Comparison of ENCODE assay signal across 24 cellular contexts in genomic region chrX:53018627-53019026, GRCh38. TPM values are rescaled to one million over a fixed set of nuclear protein-coding genes. Genes with fewer than 3 reads are reported as not detected.
DNase-seq lines count a peak whose midpoint lies in the region; ATAC-seq, FAIRE-seq and TF ChIP-seq lines count a peak whose summit lies in the region.
"Had no signal": no experiment of that assay in that cellular context is flagged by ENCODE, and none has a peak within 500 bp of the region (broad histone marks: within the 10 kb centered on the region; RNA-seq: fewer than 3 reads in every experiment).

No MANE protein-coding gene starts in this region.

- no peak overlapping the region for H2BK5ac ChIP-seq in H9 (ENCODE audit: insufficient read length, low read length)

- H3K79me2 ChIP-seq in H9 (ENCODE audit: insufficient read depth, low read length): no peaks in the 10 kb centered on the region
- H3K79me2 ChIP-seq in PC-3 (ENCODE audit: low read length): no peaks in the 10 kb centered on the region

- no TSS peak for BruUV-seq in PC-3 (replicated peaks; lab: Mats Ljungman, UMichigan)

- H3K23me2 ChIP-seq in H9 (ENCODE audit: insufficient read length, low read depth, low read length, poor library complexity, severe bottlenecking): no peaks in the 10 kb centered on the region

- intact Hi-C loops in PC-3 (cut with micrococcal nuclease): no loop called here
- intact Hi-C loops in pancreas (cut with DNase I): no loop called here

- H3K27ac ChIP-seq in H9 (ENCODE audit: insufficient read length, low read depth, low read length): no peak overlapping the region
- H3K27ac ChIP-seq in PC-3 (ENCODE audit: low read length): no peak overlapping the region
- H3K27ac ChIP-seq in pancreas: no peak overlapping the region
- H3K27ac ChIP-seq: BLaER1, esophagus muscularis mucosa, left ventricle myocardium inferior, uterus had no signal

- no peaks in the 10 kb centered on the region for H3K79me1 ChIP-seq in H9 (ENCODE audit: insufficient read depth, low read depth, low read length, poor library complexity, severe bottlenecking)

- no peak overlapping the region for H4K5ac ChIP-seq in H9 (ENCODE audit: insufficient read length, low read depth, low read length)

- no peaks in the 10 kb centered on the region for H3K9me2 ChIP-seq in PC-3 (replicated peaks; ENCODE audit: low read length)

- FAIRE-seq in pancreas (lab: Jason Lieb, UNC): no peak
- FAIRE-seq: A204.1 had no signal

- TF ChIP-seq CTCF in H9 (conservative IDR thresholded peaks at IDR 0.05) (peak; percentile 45; the same call in 2 of the 3 replicates), PC-3 (conservative IDR thresholded peaks at IDR 0.05; ENCODE audit: low read depth, low read length) (no peak; the same call in 1 of the 2 replicates), fibroblast of the aortic adventitia (IDR thresholded peaks at IDR 0.05; ENCODE audit: insufficient read depth, low read length) (no peak), pancreas (IDR thresholded peaks at IDR 0.05) (no peak)

- POLR2A ChIA-PET in PC-3 (lab: Charles Lee; ENCODE audit: unreplicated experiment): no interaction called here

- H3K4me2 ChIP-seq in H9 (ENCODE audit: insufficient read depth, insufficient read length, low read length): no peak overlapping the region
- H3K4me2 ChIP-seq in PC-3 (ENCODE audit: low read length): no peak overlapping the region
- H3K4me2 ChIP-seq: BLaER1 had no signal

- H3K36me3 Mint-ChIP-seq in H9 (ENCODE audit: insufficient read depth in 1 of 3, low read depth in 3 of 3): peaks cover 0 to 4% (median 3%) of the 10 kb centered on the region in 3 experiments; a peak in 2 of 7 replicates

- H4K8ac ChIP-seq in H9 (replicated peaks; ENCODE audit: insufficient read length, low read depth, low read length): no peak overlapping the region

- no peak overlapping the region for H3K14ac ChIP-seq in H9 (ENCODE audit: insufficient read depth, low read length)

- ATAC-seq in PC-3: no peak
- no peak for ATAC-seq in pancreas

- H3K9me3 ChIP-seq in H9 (ENCODE audit: control insufficient read depth, low read depth, low read length) (peaks cover 6% of the 10 kb centered on the region), PC-3 (ENCODE audit: low read length) (no peaks in the 10 kb centered on the region), pancreas (no peaks in the 10 kb centered on the region)
- H3K9me3 ChIP-seq: esophagus muscularis mucosa, left ventricle myocardium inferior, uterus had no signal

- no peak overlapping the region for H3K4me3 Mint-ChIP-seq in H9

- H3F3A ChIP-seq in PC-3 (ENCODE audit: low read length, unreplicated experiment): no peaks in the 10 kb centered on the region

- no peak overlapping the region for H2BK120ac ChIP-seq in H9 (ENCODE audit: low read depth, low read length, poor library complexity, severe bottlenecking)

- no peak overlapping the region for H3K56ac ChIP-seq in H9 (ENCODE audit: insufficient read length, low read depth, low read length)

- H2BK12ac ChIP-seq in H9 (ENCODE audit: insufficient read length, low read depth, low read length): no peak overlapping the region

- peak; percentile 1 for DNase-seq in NCI-H1092 treated with DMSO at 0.1 percent for 48 hours (lab: John Stamatoyannopoulos, UW)
- no peak for DNase-seq in NCI-H1092 (lab: John Stamatoyannopoulos, UW)
- peak; percentile 36 for DNase-seq in H9
- DNase-seq in PC-3: peak; percentile 12
- DNase-seq in fibroblast of the aortic adventitia (ENCODE audit: low read depth): peak; percentile 18
- DNase-seq in NCI-H226: no peak
- DNase-seq in NCI-H510A treated with DMSO at 0.1 percent for 48 hours (lab: John Stamatoyannopoulos, UW): no peak
- DNase-seq in pancreas: no peak
- DNase-seq: activated CD4-positive, alpha-beta T cell treated with anti-CD3 and anti-CD28 coated beads, Interleukin-2, amount 50 U/mL, for 1 hour; activated CD8-positive, alpha-beta memory T cell treated with anti-CD3 and anti-CD28 coated beads, Interleukin-2, amount 50 U/mL, for 48 hours; activated gamma-delta T cell treated with Interleukin-2 at 50 U/mL for 16 hours; anterior cingulate cortex; Calu3; central memory CD4-positive, alpha-beta T cell; effector CD4-positive, alpha-beta T cell; KBM-7; left ventricle myocardium inferior; NK-92 treated with Interleukin-12 subunit alpha and Interleukin-12 subunit beta, amount 100 ng/mL, for 24 hours; stimulated activated CD4-positive, alpha-beta T cell treated with anti-CD3 and anti-CD28 coated beads, Interleukin-4, amount 100 ng/mL, for 4 hours; T-helper 1 cell; uterus had no signal

- H3K9me3 Mint-ChIP-seq in H9: peaks cover 56 to 67% of the 10 kb centered on the region in 2 experiments

- H3K23ac ChIP-seq in H9 (ENCODE audit: insufficient read length, low read depth, low read length): no peak overlapping the region

- H2BK20ac ChIP-seq in H9 (ENCODE audit: low read depth, low read length, poor library complexity, severe bottlenecking): no peak overlapping the region

- H3T11ph ChIP-seq in H9 (ENCODE audit: low read length): no peak overlapping the region

- H3K4me1 ChIP-seq in H9 (ENCODE audit: insufficient read depth, low read length) (no peaks in the 10 kb centered on the region; the same call in 1 of the 2 replicates), PC-3 (ENCODE audit: insufficient read depth, low read length) (no peaks in the 10 kb centered on the region), pancreas (no peaks in the 10 kb centered on the region)
- H3K4me1 ChIP-seq: BLaER1, esophagus muscularis mucosa, left ventricle myocardium inferior, uterus had no signal

- no peak overlapping the region for H4K91ac ChIP-seq in H9 (ENCODE audit: insufficient read length, low read depth, low read length)

- H3K27me3 ChIP-seq in H9 (ENCODE audit: insufficient read depth, low read length): no peaks in the 10 kb centered on the region
- H3K27me3 ChIP-seq in PC-3 (ENCODE audit: low read length): no peaks in the 10 kb centered on the region
- peaks cover 0 to 14% (median 1%) of the 10 kb centered on the region in 4 donors for H3K27me3 ChIP-seq in pancreas
- H3K27me3 ChIP-seq: esophagus muscularis mucosa had no signal

- WGBS in H9 (ENCODE audit: extremely low coverage, insufficient read length, low lambda C conversion rate): no CpG with 5 or more reads among the region's 4 CpGs
- WGBS in pancreas, 2 donors: 18 to 24% methylated on average over 4 of the region's 4 CpGs

- H3K36me3 ChIP-seq in PC-3 (ENCODE audit: low read depth, low read length) (no peaks in the 10 kb centered on the region), pancreas (no peaks in the 10 kb centered on the region)
- H3K36me3 ChIP-seq: BLaER1, esophagus muscularis mucosa, left ventricle myocardium inferior, uterus had no signal

- no peak overlapping the region for H2AFZ ChIP-seq in H9 (ENCODE audit: low read length)
- H2AFZ ChIP-seq in PC-3 (ENCODE audit: low read length): no peak overlapping the region

- no peak overlapping the region for H3K9ac ChIP-seq in H9 (ENCODE audit: extremely low read depth, insufficient read length, low read length)
- H3K9ac ChIP-seq in PC-3 (ENCODE audit: low read length): no peak overlapping the region
- H3K9ac ChIP-seq: BLaER1 had no signal

- no peak overlapping the region for H3K4me3 ChIP-seq in PC-3 (ENCODE audit: low read length)
- no peak overlapping the region for H3K4me3 ChIP-seq in fibroblast of the aortic adventitia (ENCODE audit: low read depth, low read length)
- H3K4me3 ChIP-seq in pancreas: no peak overlapping the region
- H3K4me3 ChIP-seq: BLaER1, esophagus muscularis mucosa, left ventricle myocardium inferior, uterus had no signal

- H3K27me3 Mint-ChIP-seq in H9 (ENCODE audit: low read depth): no peaks in the 10 kb centered on the region

- H3K4ac ChIP-seq in H9 (ENCODE audit: low read depth, low read length): no peak overlapping the region

- H2AK5ac ChIP-seq in H9 (ENCODE audit: insufficient read length, low read length): no peak overlapping the region

- H2BK15ac ChIP-seq in H9 (ENCODE audit: low read depth, low read length): no peak overlapping the region

- H3K27ac Mint-ChIP-seq in H9: no peak overlapping the region

- CTCF ChIA-PET in PC-3 (lab: Charles Lee): no interaction called here

- peaks cover 14 to 15% of the 10 kb centered on the region in 2 experiments for H3K4me1 Mint-ChIP-seq in H9

- H3K18ac ChIP-seq in H9 (ENCODE audit: insufficient read length, low read depth, low read length): no peak overlapping the region

- H4K20me1 ChIP-seq in H9 (ENCODE audit: control insufficient read depth, insufficient read depth, insufficient read length): no peaks in the 10 kb centered on the region
- no peaks in the 10 kb centered on the region for H4K20me1 ChIP-seq in PC-3 (ENCODE audit: low read length)

RNA-seq across cellular contexts. Expression of gene GPR173, which starts 30.0 kb away (rescaled TPM):
- total RNA-seq in H9 (2021) (4.5 and 5.4 TPM in 2 replicates), PC-3 (2014; rRNA removed) (1.6 and 2.2 TPM in 2 replicates), fibroblast of the aortic adventitia (ENCODE audit: low replicate concordance) (1.1 and 2.5 TPM in 2 replicates), pancreas (1 to 10 TPM in 1 of 6 donors, under 1 TPM in 5; 0.20 to 1.1 (median 0.38) TPM)
- polyA plus RNA-seq in pancreas: 1 to 10 TPM in 1 of 2 donors, under 1 TPM in 1; 0.68 to 1.9 TPM

Comparison
In these comparisons a context has a peak if more than half of its experiments do, and no peak if none do; other contexts are left out.
1. DNase-seq: peak in NCI-H1092 treated with DMSO at 0.1 percent for 48 hours (single experiment), H9 (single experiment), PC-3 (single experiment) and fibroblast of the aortic adventitia (single experiment); none in NCI-H1092 (single experiment), NCI-H226 (single experiment), NCI-H510A treated with DMSO at 0.1 percent for 48 hours (single experiment) and pancreas (0 of 6).